29 cellular contexts compared by ENCODE assay signal in genomic region chrX:150035531-150035930, GRCh38.
DNase-seq lines count a peak whose midpoint lies in the region; ATAC-seq, FAIRE-seq and TF ChIP-seq lines count a peak whose summit lies in the region.
"Had no signal": no experiment of that assay in that cellular context is flagged by ENCODE, and none has a peak within 500 bp of the region (broad histone marks: within the 10 kb centered on the region; RNA-seq: fewer than 3 reads in every experiment).

No MANE protein-coding gene starts in this region.

- H3K27me3 Mint-ChIP-seq in CD8-positive, alpha-beta T cell (ENCODE audit: low read depth) = peaks cover 3% of the 10 kb centered on the region
- H3K27me3 Mint-ChIP-seq: dendritic cell treated with granulocyte-macrophage colony-stimulating factor and Interleukin-4, amounts not matched to agents 40 ng/mL and 50 ng/mL, for 4 days; stimulated activated naive CD8-positive, alpha-beta T cell treated with anti-CD3 and anti-CD28 coated beads, Interleukin-15, Interleukin-2, amounts not matched to agents 100 ng/mL and 50 ng/mL, for 24 hours had no signal

- H3K27ac ChIP-seq in 22Rv1 (peak overlapping the region; percentile 60), lower lobe of right lung (no peak overlapping the region)
- H3K27ac ChIP-seq in CD8-positive, alpha-beta T cell (ENCODE audit: low read depth, low read length) = no peak overlapping the region
- H3K27ac ChIP-seq: body of pancreas, esophagus squamous epithelium, HL-60, Peyer's patch, upper lobe of right lung had no signal

- peak; percentile 59 for DNase-seq in HCEC 1CT
- peak; percentile 55 for DNase-seq in RPMI7951 (ENCODE audit: low read depth)
- peak; percentile 49 for DNase-seq in fibroblast of mammary gland (ENCODE audit: low read depth)
- DNase-seq in CD8-positive, alpha-beta T cell = no peak
- DNase-seq in lower lobe of right lung = no peak
- DNase-seq in GM12891 (ENCODE audit: insufficient read length, low spot score) = no peak
- DNase-seq: 8988T; activated CD4-positive, alpha-beta T cell treated with anti-CD3 and anti-CD28 coated beads, Interleukin-2, amount 50 U/mL, for 1 hour; activated naive CD4-positive, alpha-beta T cell treated with anti-CD3 and anti-CD28 coated beads, Interleukin-2, amount 50 U/mL, for 16 hours; activated T-cell treated with anti-CD3 and anti-CD28 coated beads for 4 hours; esophagus squamous epithelium; GF-D8; head of caudate nucleus; KG1; NCI-H1092; NCI-H774; Peyer's patch; T-cell; upper lobe of right lung had no signal

- H3K36me3 ChIP-seq in CD8-positive, alpha-beta T cell (ENCODE audit: insufficient read depth, low read length) = no peaks in the 10 kb centered on the region
- H3K36me3 ChIP-seq in lower lobe of right lung = no peaks in the 10 kb centered on the region
- H3K36me3 ChIP-seq: esophagus squamous epithelium, Peyer's patch, upper lobe of right lung had no signal

- ATAC-seq in CD8-positive, alpha-beta T cell = no peak
- no peak for ATAC-seq in lower lobe of right lung
- ATAC-seq in GM18870 (IDR thresholded peaks at IDR 0.05; ENCODE audit: unreplicated experiment) = no peak
- ATAC-seq: body of pancreas, GM23338, T-cell, upper lobe of right lung had no signal

- intact Hi-C loops in CD8-positive, alpha-beta T cell (cut with DNase I, micrococcal nuclease) = no loop called here
- intact Hi-C loops in lower lobe of right lung (cut with DNase I) = no loop called here

- H3K36me3 Mint-ChIP-seq in CD8-positive, alpha-beta T cell = no peaks in the 10 kb centered on the region
- H3K36me3 Mint-ChIP-seq: memory B cell, T-cell had no signal

- H3K4me1 Mint-ChIP-seq in CD8-positive, alpha-beta T cell (ENCODE audit: low read depth) = no peaks in the 10 kb centered on the region
- H3K4me1 Mint-ChIP-seq: memory B cell, T-cell had no signal

- peaks cover 9% of the 10 kb centered on the region for H3K9me3 Mint-ChIP-seq in CD8-positive, alpha-beta T cell
- H3K9me3 Mint-ChIP-seq: GM23338 had no signal

- POLR2A ChIA-PET in CD8-positive, alpha-beta T cell (lab: Charles Lee) = no interaction called here

- FAIRE-seq in GM12891 (lab: Jason Lieb, UNC) = no peak
- FAIRE-seq: islet of Langerhans had no signal

- no peak overlapping the region for H3K4me3 Mint-ChIP-seq in CD8-positive, alpha-beta T cell
- H3K4me3 Mint-ChIP-seq: dendritic cell treated with granulocyte-macrophage colony-stimulating factor and Interleukin-4, amounts not matched to agents 40 ng/mL and 50 ng/mL, for 4 days; GM23338; memory B cell; neural crest cell; stimulated activated naive CD8-positive, alpha-beta T cell treated with anti-CD3 and anti-CD28 coated beads, Interleukin-15, Interleukin-2, amounts not matched to agents 100 ng/mL and 50 ng/mL, for 24 hours; T-cell had no signal

- H3K4me1 ChIP-seq in CD8-positive, alpha-beta T cell (ENCODE audit: insufficient read depth, low read length) = no peaks in the 10 kb centered on the region
- no peaks in the 10 kb centered on the region for H3K4me1 ChIP-seq in lower lobe of right lung
- H3K4me1 ChIP-seq: Peyer's patch, upper lobe of right lung had no signal

- no peaks in the 10 kb centered on the region for H3K27me3 ChIP-seq in CD8-positive, alpha-beta T cell (ENCODE audit: insufficient read depth, low read length)
- no peaks in the 10 kb centered on the region for H3K27me3 ChIP-seq in lower lobe of right lung (ENCODE audit: low read depth)
- H3K27me3 ChIP-seq: body of pancreas, esophagus squamous epithelium, Peyer's patch, upper lobe of right lung had no signal

- CTCF ChIA-PET in CD8-positive, alpha-beta T cell (lab: Charles Lee) = no interaction called here

- no peak for TF ChIP-seq POLR2A in GM12891 (IDR thresholded peaks at IDR 0.05; ENCODE audit: low read depth, low read length)

- H3K9me3 ChIP-seq in CD8-positive, alpha-beta T cell (ENCODE audit: low read length) = no peaks in the 10 kb centered on the region
- no peaks in the 10 kb centered on the region for H3K9me3 ChIP-seq in lower lobe of right lung
- H3K9me3 ChIP-seq: body of pancreas, esophagus squamous epithelium, Peyer's patch, upper lobe of right lung had no signal

- no peak overlapping the region for H3K27ac Mint-ChIP-seq in CD8-positive, alpha-beta T cell
- H3K27ac Mint-ChIP-seq: dendritic cell treated with granulocyte-macrophage colony-stimulating factor and Interleukin-4, amounts not matched to agents 40 ng/mL and 50 ng/mL, for 4 days; GM23338; memory B cell; stimulated activated naive CD8-positive, alpha-beta T cell treated with anti-CD3 and anti-CD28 coated beads, Interleukin-15, Interleukin-2, amounts not matched to agents 100 ng/mL and 50 ng/mL, for 24 hours; T-cell had no signal

- TF ChIP-seq CTCF in 22Rv1 (IDR thresholded peaks at IDR 0.05) (no peak), fibroblast of mammary gland (conservative IDR thresholded peaks at IDR 0.05; ENCODE audit: control insufficient read depth, insufficient read depth, low read depth, low read length) (no peak), lower lobe of right lung (IDR thresholded peaks at IDR 0.05) (no peak)
- no peak for TF ChIP-seq CTCF in CD8-positive, alpha-beta T cell (IDR thresholded peaks at IDR 0.05)

- no peak overlapping the region for H3K4me3 ChIP-seq in fibroblast of mammary gland (ENCODE audit: control insufficient read depth, low read depth, low read length)
- no peak overlapping the region for H3K4me3 ChIP-seq in CD8-positive, alpha-beta T cell (ENCODE audit: low read depth, low read length)
- no peak overlapping the region for H3K4me3 ChIP-seq in lower lobe of right lung
- H3K4me3 ChIP-seq: body of pancreas, esophagus squamous epithelium, GM23338, Peyer's patch, upper lobe of right lung had no signal

TF ChIP-seq in GM12891, 5 proteins besides CTCF, POLR2A, EP300 and RAD21:
- TF ChIP-seq POU2F2 (IDR thresholded peaks at IDR 0.05; ENCODE audit: low read depth, low read length) (no peak), POLR2AphosphoS5 (IDR thresholded peaks at IDR 0.05; ENCODE audit: low read depth, low read length) (no peak), SPI1 (IDR thresholded peaks at IDR 0.05; ENCODE audit: low read depth, low read length) (no peak), PAX5 (IDR thresholded peaks at IDR 0.05; ENCODE audit: insufficient read depth, low read length, severe bottlenecking) (no peak), TAF1 (IDR thresholded peaks at IDR 0.05; ENCODE audit: low read depth, low read length) (no peak)

Comparison
In these comparisons a context has a peak if more than half of its experiments do, and no peak if none do; other contexts are left out.
1. DNase-seq: peak in HCEC 1CT (single experiment), RPMI7951 (single experiment) and fibroblast of mammary gland (single experiment); none in CD8-positive, alpha-beta T cell (0 of 7), lower lobe of right lung (single experiment) and GM12891 (single experiment).